In the genomic region with DNA sequence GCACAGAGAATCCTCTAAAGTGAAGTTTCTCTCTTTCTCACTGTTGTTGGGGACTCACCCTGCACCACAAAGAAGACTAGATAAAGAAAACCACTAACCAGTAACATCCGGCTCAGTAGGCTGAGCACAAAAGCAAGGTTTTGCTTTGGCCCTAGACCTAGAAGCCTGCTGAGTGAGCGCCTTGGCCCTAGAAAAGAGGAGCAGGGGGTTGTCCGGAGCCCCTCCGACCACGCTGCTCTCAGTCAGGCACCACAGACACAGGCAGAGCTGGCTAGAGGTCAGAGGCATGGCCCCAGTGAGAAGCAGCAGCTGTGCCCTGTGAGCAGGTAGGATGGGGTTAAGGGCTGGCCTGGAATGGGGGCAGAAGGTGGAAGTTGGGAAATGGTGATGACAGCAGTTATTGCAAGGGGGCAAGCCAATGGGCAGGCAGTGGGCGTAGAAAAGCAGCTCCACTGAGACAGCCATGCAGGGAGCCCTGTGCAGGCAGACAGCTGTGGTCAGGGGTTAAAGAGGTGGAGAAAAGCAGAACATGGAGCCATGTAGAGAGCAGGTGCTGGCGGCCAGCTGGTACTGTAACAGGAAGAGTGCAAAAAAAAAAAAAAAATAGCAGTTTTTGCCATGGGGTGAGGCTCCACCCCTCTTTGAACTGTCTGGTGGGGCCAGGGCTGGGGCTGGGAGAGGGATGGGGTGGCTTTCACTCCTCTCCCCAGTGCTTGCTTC, we compare ENCODE assay signal across 8 cellular contexts. TPM values are rescaled to one million over a fixed set of nuclear protein-coding genes. Genes with fewer than 3 reads are reported as not detected.
A peak's percentile ranks its signal among the peaks of the same experiment; 100 is the strongest.
DNase-seq lines count a peak whose midpoint lies in the region; ATAC-seq, FAIRE-seq and TF ChIP-seq lines count a peak whose summit lies in the region.

No MANE protein-coding gene starts in this region.

- ATAC-seq in GM18870 (IDR thresholded peaks at IDR 0.05; ENCODE audit: unreplicated experiment) (peak; percentile 88), HG02759 (IDR thresholded peaks at IDR 0.05; ENCODE audit: unreplicated experiment) (peak; percentile 82)

- peak overlapping the region in 1 of 3 experiments; percentile 9 for H3K4me3 Mint-ChIP-seq in nephron

- H3K27ac ChIP-seq in tibial nerve, result peak overlapping the region in 1 of 4 donors; percentile 59

- peaks cover 45% of the 10 kb centered on the region for H3K4me1 Mint-ChIP-seq in nephron

- no peaks in the 10 kb centered on the region for H3K27me3 ChIP-seq in tibial nerve

- H3K4me3 ChIP-seq in tibial nerve, result peak overlapping the region in 1 of 4 donors; percentile 15

- no peaks in the 10 kb centered on the region for H3K9me3 Mint-ChIP-seq in nephron

- no peak for TF ChIP-seq POLR2A in tibial nerve (IDR thresholded peaks at IDR 0.05)

- H3K36me3 ChIP-seq in tibial nerve, result no peaks in the 10 kb centered on the region

- no peaks in the 10 kb centered on the region for H3K36me3 Mint-ChIP-seq in nephron (ENCODE audit: low read depth)

- FAIRE-seq in frontal cortex (lab: Jason Lieb, UNC), result no peak

- no peaks in the 10 kb centered on the region for H3K9me3 ChIP-seq in tibial nerve

- TF ChIP-seq EP300 in tibial nerve (IDR thresholded peaks at IDR 0.05), result no peak

- 60 to 64% methylated on average over 7 of the region's 7 CpGs for WGBS in tibial nerve, 2 donors

- peaks cover 0 to 8% (median 0%) of the 10 kb centered on the region in 4 donors for H3K4me1 ChIP-seq in tibial nerve

- DNase-seq in NCI-H2227 (lab: John Stamatoyannopoulos, UW; ENCODE audit: unreplicated experiment), result peak; percentile 38
- peak; percentile 22 for DNase-seq in activated T-helper 1 cell treated with Interleukin-2 at 50 U/mL for 16 hours (ENCODE audit: low read depth)
- no peak for DNase-seq in tibial nerve (ENCODE audit: low spot score in 2 of 2)
- no peak for DNase-seq in frontal cortex (ENCODE audit: low spot score in 2 of 2)
- no peak for DNase-seq in COLO668 (lab: John Stamatoyannopoulos, UW; ENCODE audit: unreplicated experiment)

- H3K27ac Mint-ChIP-seq in nephron, result peak overlapping the region; percentile 52 to 74 (median 56)

- TF ChIP-seq CTCF in nephron (IDR thresholded peaks at IDR 0.05; ENCODE audit: unreplicated experiment in 3 of 3), result no peak
- no peak for TF ChIP-seq CTCF in tibial nerve (IDR thresholded peaks at IDR 0.05)

- H3K27me3 Mint-ChIP-seq in nephron (ENCODE audit: low read depth), result peaks cover 3% of the 10 kb centered on the region

RNA-seq across cellular contexts. Expression of a gene that starts 36.9 kb away (rescaled TPM):
- total RNA-seq in tibial nerve (1 to 10 TPM in 1 of 4 donors, under 1 TPM in 2, not detected in 1; 0.39 to 3.7 (median 0.60) TPM), frontal cortex (3.7 TPM)

Comparison
In these comparisons a context has a peak if more than half of its experiments do, and no peak if none do; other contexts are left out.
1. DNase-seq: peak in NCI-H2227 (single experiment) and activated T-helper 1 cell treated with Interleukin-2 at 50 U/mL for 16 hours (single experiment); none in tibial nerve (0 of 2), frontal cortex (0 of 2) and COLO668 (single experiment).